ENCODE assay signal across 9 cellular contexts in genomic region chr6:85660181-85660611, GRCh38. TPM values are rescaled to one million over a fixed set of nuclear protein-coding genes. Genes with fewer than 3 reads are reported as not detected.
A peak's percentile ranks its signal among the peaks of the same experiment; 100 is the strongest.
DNase-seq lines count a peak whose midpoint lies in the region; ATAC-seq and TF ChIP-seq lines count a peak whose summit lies in the region.
"Had no signal": no experiment of that assay in that cellular context is flagged by ENCODE, and none has a peak within 500 bp of the region (broad histone marks: within the 10 kb centered on the region; RNA-seq: fewer than 3 reads in every experiment).

No MANE protein-coding gene starts in this region.

- peaks cover 10% of the 10 kb centered on the region for H3K9me3 Mint-ChIP-seq in activated T-cell treated with anti-CD3 and anti-CD28 coated beads, Interleukin-2, amount 50 U/mL, for 4 hours

- H3K4me1 Mint-ChIP-seq in activated T-cell treated with anti-CD3 and anti-CD28 coated beads, Interleukin-2, amount 50 U/mL, for 4 hours (ENCODE audit: low read depth), result no peaks in the 10 kb centered on the region

- peak; percentile 94 for DNase-seq in AG08395 (ENCODE audit: low spot score)
- DNase-seq in HT1080 (ENCODE audit: low read depth), result peak; percentile 91
- peak; percentile 81 for DNase-seq in astrocyte of the cerebellum (ENCODE audit: low read depth)
- peak; percentile 85 for DNase-seq in kidney tubule cell (ENCODE audit: low spot score)
- no peak for DNase-seq in activated T-cell treated with anti-CD3 and anti-CD28 coated beads, Interleukin-2, amount 50 U/mL, for 4 hours
- no peak for DNase-seq in COLO668 (lab: John Stamatoyannopoulos, UW; ENCODE audit: unreplicated experiment)
- DNase-seq in activated gamma-delta T cell treated with Interleukin-2 at 50 U/mL for 16 hours, result no peak
- DNase-seq: effector memory CD4-positive, alpha-beta T cell had no signal

- H3K36me3 Mint-ChIP-seq in activated T-cell treated with anti-CD3 and anti-CD28 coated beads, Interleukin-2, amount 50 U/mL, for 4 hours (ENCODE audit: insufficient read depth), result no peaks in the 10 kb centered on the region

- no peak overlapping the region for H3K4me3 ChIP-seq in astrocyte of the cerebellum (ENCODE audit: low read depth, low read length)

- ATAC-seq in activated T-cell treated with anti-CD3 and anti-CD28 coated beads, Interleukin-2, amount 50 U/mL, for 4 hours, result no peak
- no peak for ATAC-seq in GM19395 (IDR thresholded peaks at IDR 0.05; ENCODE audit: unreplicated experiment)

- peak; percentile 38 for TF ChIP-seq CTCF in astrocyte of the cerebellum (IDR thresholded peaks at IDR 0.05; ENCODE audit: low read depth, low read length, missing control alignments)

- H3K27me3 Mint-ChIP-seq in activated T-cell treated with anti-CD3 and anti-CD28 coated beads, Interleukin-2, amount 50 U/mL, for 4 hours (ENCODE audit: low read depth), result no peaks in the 10 kb centered on the region

- in situ Hi-C loops in astrocyte of the cerebellum (cut with HindIII; ENCODE audit: low sequenced_read_pairs), result no loop called here

- H3K4me3 Mint-ChIP-seq in activated T-cell treated with anti-CD3 and anti-CD28 coated beads, Interleukin-2, amount 50 U/mL, for 4 hours, result no peak overlapping the region

RNA-seq across cellular contexts. Expression of gene SYNCRIP, which starts 17.5 kb away (rescaled TPM):
- 130 and 159 TPM in 2 replicates for total RNA-seq in HT1080 (2014; rRNA removed; shearing (Covaris generic))
- polyA plus RNA-seq in HT1080 (2015; cell fraction: cytosol; rRNA removed), result 150 and 170 TPM in 2 replicates
- 275 and 278 TPM in 2 replicates for polyA plus RNA-seq in HT1080 (2015; cell fraction: nucleus; rRNA removed)
- 100 to 1,000 TPM; 248 to 285 (median 283) TPM for total RNA-seq in activated T-cell treated with anti-CD3 and anti-CD28 coated beads, Interleukin-2, amount 50 U/mL, for 4 hours

Comparison
In these comparisons a context has a peak if more than half of its experiments do, and no peak if none do; other contexts are left out.
1. DNase-seq: peak in AG08395 (single experiment), HT1080 (single experiment), astrocyte of the cerebellum (single experiment) and kidney tubule cell (single experiment); none in activated T-cell treated with anti-CD3 and anti-CD28 coated beads, Interleukin-2, amount 50 U/mL, for 4 hours (single experiment), COLO668 (single experiment) and activated gamma-delta T cell treated with Interleukin-2 at 50 U/mL for 16 hours (single experiment).